ENCODE assay signal across 3 cellular contexts in the genomic region with DNA sequence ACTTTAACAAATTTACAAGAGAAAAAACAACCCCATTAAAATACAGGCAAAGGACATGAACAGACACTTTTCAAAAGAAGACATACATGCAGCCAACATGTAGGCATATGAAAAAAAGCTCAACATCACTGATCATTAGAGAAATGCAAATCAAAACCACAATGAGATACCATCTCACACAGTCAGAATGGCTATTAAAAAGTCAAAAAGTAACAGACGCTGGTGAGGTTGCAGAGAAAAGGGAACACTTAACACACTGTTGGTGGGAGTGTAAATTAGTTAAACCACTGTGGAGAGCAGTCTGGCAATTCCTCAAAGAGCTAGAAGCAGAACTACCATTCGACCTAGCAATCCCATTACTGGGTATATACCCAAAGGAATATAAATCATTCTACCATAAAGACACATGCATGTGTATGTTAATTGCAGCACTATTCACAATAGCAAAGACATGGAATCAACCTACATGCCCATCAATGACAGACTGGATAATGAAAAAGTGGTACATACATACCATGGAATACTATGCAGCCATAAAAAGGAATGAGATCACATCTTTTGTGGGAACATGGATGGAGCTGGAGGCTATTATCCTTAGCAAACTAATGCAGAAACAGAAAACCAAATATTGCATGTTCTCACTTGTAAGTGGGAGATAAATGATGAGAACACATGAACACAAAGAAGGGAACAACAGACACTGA. TPM values are rescaled to one million over a fixed set of nuclear protein-coding genes. Genes with fewer than 3 reads are reported as not detected.
"Had no signal": no experiment of that assay in that cellular context is flagged by ENCODE, and none has a peak within 500 bp of the region (broad histone marks: within the 10 kb centered on the region; RNA-seq: fewer than 3 reads in every experiment).

No MANE protein-coding gene starts in this region.

RNA-seq across cellular contexts. Expression of a gene that starts 21.9 kb away (rescaled TPM):
- total RNA-seq: activated CD4-positive, alpha-beta memory T cell treated with anti-CD3 and anti-CD28 coated beads, Interleukin-2, amount 10 ng/mL, durations not matched to agents 7 days and 5 days; left colon; lung had no signal
